1 cellular context compared by ENCODE assay signal in the genomic region with DNA sequence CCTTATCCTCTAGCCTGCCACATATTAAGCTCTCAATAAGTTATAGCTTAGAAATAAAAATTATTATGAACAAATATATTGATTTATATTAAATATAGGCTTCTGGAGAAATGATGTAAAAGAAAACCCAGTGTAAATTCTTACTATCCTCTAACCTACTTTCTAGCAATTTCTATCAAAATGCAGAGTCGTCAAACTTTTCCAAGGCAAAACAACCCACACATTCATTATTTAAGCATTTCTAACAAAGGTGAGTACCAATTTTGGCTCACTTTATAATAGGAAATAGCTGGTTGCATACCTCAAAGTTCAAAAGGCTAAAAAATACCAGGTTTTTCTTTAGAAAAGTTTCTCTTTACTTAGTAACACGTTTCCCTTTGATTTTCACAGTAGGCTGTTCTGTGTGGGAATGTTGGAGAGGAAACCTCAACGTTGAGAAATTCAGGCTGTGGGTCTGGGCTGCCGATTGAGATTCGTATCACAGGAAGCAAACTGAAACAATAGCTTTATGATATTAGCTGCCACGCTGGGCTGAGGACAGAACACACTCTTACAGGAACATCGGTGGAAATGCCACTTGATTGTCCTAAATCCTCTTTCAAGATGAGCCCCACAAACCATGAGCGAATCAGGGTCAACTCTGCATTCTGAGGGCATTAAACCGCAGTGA.
TF ChIP-seq lines count a peak whose summit lies in the region.

No MANE protein-coding gene starts in this region.

TF ChIP-seq in endothelial cell of umbilical vein, 7 proteins besides CTCF, POLR2A, EP300 and RAD21 (continued from another document):
- TF ChIP-seq MAX (IDR thresholded peaks at IDR 0.05; ENCODE audit: insufficient read depth, insufficient read length) (no peak), EZH2 (IDR thresholded peaks at IDR 0.05; ENCODE audit: borderline replicate concordance, low read depth, low read length, severe bottlenecking) (no peak), MYC (IDR thresholded peaks at IDR 0.05; ENCODE audit: low read depth, low read length) (peak; percentile 37), GATA2 (IDR thresholded peaks at IDR 0.05; ENCODE audit: insufficient read depth, insufficient read length, low read depth, low read length) (peak; percentile 95), JUN (IDR thresholded peaks at IDR 0.05; ENCODE audit: borderline replicate concordance, insufficient read depth, insufficient read length, low read depth) (peak; percentile 30)
